In the genomic region with DNA sequence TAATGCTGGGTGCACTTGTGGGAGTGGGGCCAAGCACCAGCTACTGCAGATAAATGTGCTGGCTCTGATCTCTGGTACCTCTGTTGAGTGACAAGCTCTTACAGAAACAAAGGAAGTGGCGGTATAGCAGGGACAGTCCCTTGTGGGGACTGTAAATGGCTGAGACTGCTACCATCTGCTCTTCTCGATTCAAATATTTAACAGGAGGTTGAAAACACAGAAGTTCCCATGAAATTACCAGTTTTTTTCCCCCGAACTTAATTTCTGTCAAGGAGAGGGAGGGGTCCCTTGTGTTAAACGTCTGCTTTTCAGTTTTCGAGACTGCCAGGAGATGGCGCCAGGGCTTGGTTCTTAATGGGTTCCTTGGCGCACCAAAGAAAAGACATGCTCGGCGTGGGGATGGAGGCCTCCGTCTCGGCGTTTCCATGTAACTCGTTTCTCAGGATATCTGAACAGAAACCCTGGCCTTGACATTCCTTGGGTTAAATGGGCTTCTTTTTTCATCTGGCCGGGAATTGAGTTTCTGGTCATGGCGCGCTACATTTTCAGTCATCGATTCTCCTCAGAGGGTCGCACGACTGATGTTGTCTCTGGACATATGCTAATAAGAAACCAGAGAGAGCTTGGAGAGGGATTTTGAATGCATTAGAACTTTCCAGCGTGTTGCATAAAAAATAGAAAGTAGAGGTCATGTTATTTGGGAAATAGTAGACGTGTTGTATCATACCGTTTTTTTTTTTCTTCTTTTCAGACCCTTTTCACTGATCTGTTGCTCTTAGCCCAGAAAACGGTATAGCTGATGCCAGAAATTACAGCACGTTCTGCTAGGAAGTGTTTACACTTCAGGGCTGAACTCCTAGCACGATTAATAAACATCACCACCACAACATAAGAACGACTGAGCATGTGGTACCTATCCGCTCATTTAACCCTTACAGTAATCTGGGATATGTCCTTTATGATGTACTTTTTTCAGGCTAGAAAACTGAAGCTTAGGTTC, we compare ENCODE assay signal across 8 cellular contexts.
DNase-seq lines count a peak whose midpoint lies in the region; ATAC-seq, FAIRE-seq and TF ChIP-seq lines count a peak whose summit lies in the region.

No MANE protein-coding gene starts in this region.

- no peaks in the 10 kb centered on the region for H3K79me2 ChIP-seq in endothelial cell of umbilical vein (ENCODE audit: control insufficient read depth, insufficient read depth, low read length)

- H3K36me3 ChIP-seq in endothelial cell of umbilical vein (ENCODE audit: control insufficient read depth in 2 of 2, extremely low read depth in 1 of 2, insufficient read depth in 2 of 2, low read length in 2 of 2), result no peaks in the 10 kb centered on the region
- H3K36me3 ChIP-seq in mucosa of descending colon (ENCODE audit: low read depth), result no peaks in the 10 kb centered on the region

- intact Hi-C loops in endothelial cell of umbilical vein (cut with micrococcal nuclease) (loop anchor here (1.0 to 10.0 kb wide), 5 partner anchors 142 to 525 kb away; a partner anchor contains a TSS), mucosa of descending colon (cut with DNase I, micrococcal nuclease) (loop anchor here (5.0 to 10.0 kb wide), 2 partner anchors 234 to 522 kb away; no protein-coding TSS in a partner anchor)

- H3K4me1 ChIP-seq in endothelial cell of umbilical vein (ENCODE audit: control insufficient read depth, extremely low read depth, insufficient read depth, low read length), result peaks cover 6% of the 10 kb centered on the region
- no peaks in the 10 kb centered on the region for H3K4me1 ChIP-seq in mucosa of descending colon (ENCODE audit: low read depth)

- H3K27me3 ChIP-seq in endothelial cell of umbilical vein (ENCODE audit: control insufficient read depth in 2 of 2, insufficient read depth in 2 of 2, low read length in 2 of 2), result peaks cover 17 to 23% of the 10 kb centered on the region in 2 experiments

- no peaks in the 10 kb centered on the region for H4K20me1 ChIP-seq in endothelial cell of umbilical vein (replicated peaks; ENCODE audit: control insufficient read depth, extremely low read depth, insufficient read depth, low read length)

- ATAC-seq in GM19395 (IDR thresholded peaks at IDR 0.05; ENCODE audit: unreplicated experiment), result peak; percentile 97
- ATAC-seq in HG03432 (IDR thresholded peaks at IDR 0.05; ENCODE audit: unreplicated experiment), result peak; percentile 99
- ATAC-seq in mucosa of descending colon, result peak; percentile 87
- peak; percentile 96 for ATAC-seq in stimulated activated memory B cell treated with anti-CD40 and anti-IgM and Interleukin-4, amounts not matched to agents 10 μg/mL and 1 μg/mL and 100 μg/mL, for 72 hours

- no TSS peak for BruUV-seq in endothelial cell of umbilical vein (replicated peaks; lab: Mats Ljungman, UMichigan)

- peak overlapping the region; percentile 47 for H3K4me3 Mint-ChIP-seq in stimulated activated memory B cell treated with anti-CD40 and anti-IgM and Interleukin-4, amounts not matched to agents 10 μg/mL and 1 μg/mL and 100 μg/mL, for 72 hours

- peak; percentile 60 for DNase-seq in COLO668 (lab: John Stamatoyannopoulos, UW; ENCODE audit: unreplicated experiment)
- DNase-seq in NCI-H226, result peak; percentile 47
- DNase-seq in activated CD4-positive, alpha-beta T cell treated with anti-CD3 and anti-CD28 coated beads, Interleukin-2, amount 50 U/mL, for 4 hours, result peak; percentile 11 to 19
- DNase-seq in endothelial cell of umbilical vein (ENCODE audit: low read depth, low spot score), result peak; percentile 74
- peak; percentile 58 to 87 (median 78) for DNase-seq in mucosa of descending colon

- TF ChIP-seq CTCF in endothelial cell of umbilical vein (IDR thresholded peaks at IDR 0.05; ENCODE audit: extremely low read depth in 1 of 2, insufficient read depth in 1 of 2, low read depth in 1 of 2, low read length in 2 of 2) (peak; percentile 77 to 79), mucosa of descending colon (IDR thresholded peaks at IDR 0.05) (peak; percentile 38)

- TF ChIP-seq POLR2A in endothelial cell of umbilical vein (IDR thresholded peaks at IDR 0.05; ENCODE audit: low read depth, low read length), result no peak

- CTCF ChIA-PET in endothelial cell of umbilical vein (lab: Charles Lee), result interaction anchor here (0.6 to 2.9 kb wide), 50 partner anchors 8 to 783 kb away, joined by 3 to 63 read pairs (median 4); a partner anchor contains a TSS

- POLR2A ChIA-PET in endothelial cell of umbilical vein (lab: Charles Lee), result interaction anchor here (1.4 kb wide), 1 partner anchor 525 kb away, joined by 5 read pairs; no protein-coding TSS in a partner anchor

- H3K27ac ChIP-seq in endothelial cell of umbilical vein (ENCODE audit: insufficient read depth, low read depth, low read length), result no peak overlapping the region

- peak; percentile 93 for FAIRE-seq in endothelial cell of umbilical vein (lab: Jason Lieb, UNC)

- H3K27me3 Mint-ChIP-seq in stimulated activated memory B cell treated with anti-CD40 and anti-IgM and Interleukin-4, amounts not matched to agents 10 μg/mL and 1 μg/mL and 100 μg/mL, for 72 hours, result no peaks in the 10 kb centered on the region

- no peaks in the 10 kb centered on the region for H3K9me3 Mint-ChIP-seq in stimulated activated memory B cell treated with anti-CD40 and anti-IgM and Interleukin-4, amounts not matched to agents 10 μg/mL and 1 μg/mL and 100 μg/mL, for 72 hours

- H3K4me3 ChIP-seq in endothelial cell of umbilical vein (replicated peaks in 1 of 3; ENCODE audit: insufficient read depth in 1 of 3, low read depth in 1 of 3, low read length in 3 of 3), result no peak overlapping the region
- no peak overlapping the region for H3K4me3 ChIP-seq in mucosa of descending colon

- H3K36me3 Mint-ChIP-seq in stimulated activated memory B cell treated with anti-CD40 and anti-IgM and Interleukin-4, amounts not matched to agents 10 μg/mL and 1 μg/mL and 100 μg/mL, for 72 hours, result no peaks in the 10 kb centered on the region

- H3K9me1 ChIP-seq in endothelial cell of umbilical vein (replicated peaks; ENCODE audit: control insufficient read depth, extremely low read depth, insufficient read depth, low read length), result no peaks in the 10 kb centered on the region

- peak overlapping the region; percentile 58 for H3K4me2 ChIP-seq in endothelial cell of umbilical vein (ENCODE audit: insufficient read depth, low read length)

- H2AFZ ChIP-seq in endothelial cell of umbilical vein (ENCODE audit: low read depth, low read length), result peak overlapping the region; percentile 64

- H3K9me3 ChIP-seq in endothelial cell of umbilical vein (replicated peaks; ENCODE audit: control insufficient read depth, insufficient read depth, low read length) (no peaks in the 10 kb centered on the region), mucosa of descending colon (no peaks in the 10 kb centered on the region)

- dilution Hi-C loops in endothelial cell of umbilical vein (cut with MboI; ENCODE audit: extremely low pct_ligation_motif_present, low sequenced_read_pairs), result no loop called here

- H3K27ac Mint-ChIP-seq in stimulated activated memory B cell treated with anti-CD40 and anti-IgM and Interleukin-4, amounts not matched to agents 10 μg/mL and 1 μg/mL and 100 μg/mL, for 72 hours, result peak overlapping the region; percentile 36

- no peak overlapping the region for H3K9ac ChIP-seq in endothelial cell of umbilical vein (replicated peaks; ENCODE audit: extremely low read depth, insufficient read depth, low read length)

- peaks cover 23% of the 10 kb centered on the region for H3K4me1 Mint-ChIP-seq in stimulated activated memory B cell treated with anti-CD40 and anti-IgM and Interleukin-4, amounts not matched to agents 10 μg/mL and 1 μg/mL and 100 μg/mL, for 72 hours

TF ChIP-seq in endothelial cell of umbilical vein, 7 proteins besides CTCF, POLR2A, EP300 and RAD21:
- TF ChIP-seq FOS (IDR thresholded peaks at IDR 0.05; ENCODE audit: borderline replicate concordance, insufficient read depth, low read length) (no peak), MYC (IDR thresholded peaks at IDR 0.05; ENCODE audit: low read depth, low read length) (no peak), POLR2AphosphoS5 (IDR thresholded peaks at IDR 0.05; ENCODE audit: insufficient read depth, low read depth, low read length) (no peak), GATA2 (IDR thresholded peaks at IDR 0.05; ENCODE audit: insufficient read depth, insufficient read length, low read depth, low read length) (no peak), JUN (IDR thresholded peaks at IDR 0.05; ENCODE audit: borderline replicate concordance, insufficient read depth, insufficient read length, low read depth) (no peak), EZH2 (IDR thresholded peaks at IDR 0.05; ENCODE audit: borderline replicate concordance, low read depth, low read length, severe bottlenecking) (no peak)
- TF ChIP-seq, protein P1, sequence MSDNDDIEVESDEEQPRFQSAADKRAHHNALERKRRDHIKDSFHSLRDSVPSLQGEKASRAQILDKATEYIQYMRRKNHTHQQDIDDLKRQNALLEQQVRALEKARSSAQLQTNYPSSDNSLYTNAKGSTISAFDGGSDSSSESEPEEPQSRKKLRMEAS (IDR thresholded peaks at IDR 0.05; ENCODE audit: insufficient read depth, insufficient read length), result no peak

Comparison
In these comparisons a context has a peak if more than half of its experiments do, and no peak if none do; other contexts are left out.
1. DNase-seq: peak in every context shown above with its lines; median percentile 78 in mucosa of descending colon; 74 in endothelial cell of umbilical vein; 60 in COLO668; 47 in NCI-H226; 15 in activated CD4-positive, alpha-beta T cell treated with anti-CD3 and anti-CD28 coated beads, Interleukin-2, amount 50 U/mL, for 4 hours.